ENCODE assay signal across 29 cellular contexts in the genomic region with DNA sequence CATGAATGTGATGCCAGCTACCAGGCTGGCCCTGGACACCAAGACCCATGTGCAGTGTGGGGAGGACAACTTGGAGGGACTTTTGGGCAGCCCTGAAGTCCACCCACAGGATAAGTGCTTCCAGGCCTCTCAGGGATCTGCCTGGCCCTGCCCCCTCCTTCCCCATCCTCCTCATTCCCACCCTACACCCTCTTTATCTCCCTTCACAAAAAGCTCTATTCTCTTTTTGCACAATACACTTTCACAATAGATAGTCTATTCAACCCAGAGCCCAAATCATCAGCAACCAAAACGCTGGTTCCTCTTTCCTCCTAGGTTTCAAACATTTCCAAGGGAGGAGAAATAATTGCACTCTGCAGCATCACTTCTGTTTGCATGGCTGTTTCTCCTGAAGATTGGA. TPM values are rescaled to one million over a fixed set of nuclear protein-coding genes. Genes with fewer than 3 reads are reported as not detected.
A peak's percentile ranks its signal among the peaks of the same experiment; 100 is the strongest.
DNase-seq lines count a peak whose midpoint lies in the region; ATAC-seq and TF ChIP-seq lines count a peak whose summit lies in the region.
"Had no signal": no experiment of that assay in that cellular context is flagged by ENCODE, and none has a peak within 500 bp of the region (broad histone marks: within the 10 kb centered on the region; RNA-seq: fewer than 3 reads in every experiment).

No MANE protein-coding gene starts in this region.

- no peaks in the 10 kb centered on the region for H3K27me3 ChIP-seq in BLaER1 treated with 17β-estradiol and CSF1 and Interleukin-3, amounts not matched to agents 10 nM and 100 nM
- H3K27me3 ChIP-seq in neutrophil (no peaks in the 10 kb centered on the region), mesendoderm (ENCODE audit: insufficient read depth, low read length, poor library complexity) (no peaks in the 10 kb centered on the region)
- H3K27me3 ChIP-seq: gastroesophageal sphincter, left lung had no signal

- peak; percentile 73 to 82 for DNase-seq in NOMO-1 (lab: John Stamatoyannopoulos, UW; ENCODE audit: unreplicated experiment in 2 of 2)
- DNase-seq in activated CD8-positive, alpha-beta T cell treated with anti-CD3 and anti-CD28 coated beads for 36 hours, result no peak
- DNase-seq in mesendoderm, result no peak
- DNase-seq in activated CD4-positive, alpha-beta memory T cell treated with anti-CD3 and anti-CD28 coated beads for 36 hours, result no peak
- DNase-seq in NCI-H446 treated with DMSO at 0.1 percent for 48 hours (lab: John Stamatoyannopoulos, UW), result no peak
- DNase-seq: activated CD4-positive, alpha-beta T cell treated with anti-CD3 and anti-CD28 coated beads, Interleukin-2, amount 50 U/mL, for 1 hour; activated naive CD4-positive, alpha-beta T cell treated with anti-CD3 and anti-CD28 coated beads, Interleukin-2, amount 10 ng/mL, durations not matched to agents 7 days and 5 days; DMS79 treated with DMSO at 0.1 percent for 48 hours; left lung; MG63; naive B cell; NCI-H146; NCI-H2107; NCI-H446; occipital lobe; PC-9; stimulated activated naive CD4-positive, alpha-beta T cell treated with Interleukin-2 at 50 U/mL for 16 hours; SW 1271; T-helper 9 cell had no signal

- no peak overlapping the region for H4K5ac ChIP-seq in mesendoderm (ENCODE audit: low read length)

- no peak for TF ChIP-seq CTCF in neutrophil (IDR thresholded peaks at IDR 0.05)
- TF ChIP-seq CTCF in activated CD8-positive, alpha-beta T cell treated with anti-CD3 and anti-CD28 coated beads for 36 hours (IDR thresholded peaks at IDR 0.05), result no peak

- no peak overlapping the region for H2BK5ac ChIP-seq in mesendoderm (ENCODE audit: low read length)

- no peak overlapping the region for H4K8ac ChIP-seq in mesendoderm (ENCODE audit: low read depth, low read length)

- POLR2A ChIA-PET in activated CD8-positive, alpha-beta T cell treated with anti-CD3 and anti-CD28 coated beads for 36 hours (lab: Charles Lee), result no interaction called here
- POLR2A ChIA-PET in activated CD4-positive, alpha-beta memory T cell treated with anti-CD3 and anti-CD28 coated beads for 36 hours (lab: Charles Lee), result no interaction called here

- H3K18ac ChIP-seq in mesendoderm (ENCODE audit: low read length), result no peak overlapping the region

- no peak overlapping the region for H2BK15ac ChIP-seq in mesendoderm (replicated peaks; ENCODE audit: low read depth)

- no peaks in the 10 kb centered on the region for H3K9me3 ChIP-seq in BLaER1 treated with 17β-estradiol and CSF1 and Interleukin-3, amounts not matched to agents 10 nM and 100 nM (replicated peaks in 1 of 11)
- H3K9me3 ChIP-seq in neutrophil, result no peaks in the 10 kb centered on the region
- H3K9me3 ChIP-seq: A549, gastroesophageal sphincter, left lung, MG63 had no signal

- no peak overlapping the region for H3K56ac ChIP-seq in mesendoderm (ENCODE audit: low read length)

- H3K36me3 Mint-ChIP-seq in activated CD8-positive, alpha-beta T cell treated with anti-CD3 and anti-CD28 coated beads for 36 hours (ENCODE audit: low read depth), result no peaks in the 10 kb centered on the region
- no peaks in the 10 kb centered on the region for H3K36me3 Mint-ChIP-seq in activated CD4-positive, alpha-beta memory T cell treated with anti-CD3 and anti-CD28 coated beads for 36 hours
- H3K36me3 Mint-ChIP-seq: activated naive CD4-positive, alpha-beta T cell treated with anti-CD3 and anti-CD28 coated beads, Interleukin-2, amount 10 ng/mL, durations not matched to agents 7 days and 5 days; naive B cell had no signal

- no peak overlapping the region for H3K23ac ChIP-seq in mesendoderm (ENCODE audit: low read length)

- H4K20me1 ChIP-seq in BLaER1 treated with 17β-estradiol and CSF1 and Interleukin-3, amounts not matched to agents 10 nM and 100 nM, result no peaks in the 10 kb centered on the region

- intact Hi-C loops in activated CD8-positive, alpha-beta T cell treated with anti-CD3 and anti-CD28 coated beads for 36 hours (cut with micrococcal nuclease), result no loop called here
- intact Hi-C loops in activated CD4-positive, alpha-beta memory T cell treated with anti-CD3 and anti-CD28 coated beads for 36 hours (cut with micrococcal nuclease), result no loop called here

- H3K4me1 Mint-ChIP-seq in activated CD8-positive, alpha-beta T cell treated with anti-CD3 and anti-CD28 coated beads for 36 hours (ENCODE audit: low read depth), result no peaks in the 10 kb centered on the region
- no peaks in the 10 kb centered on the region for H3K4me1 Mint-ChIP-seq in activated CD4-positive, alpha-beta memory T cell treated with anti-CD3 and anti-CD28 coated beads for 36 hours (ENCODE audit: low read depth)
- H3K4me1 Mint-ChIP-seq: activated naive CD4-positive, alpha-beta T cell treated with anti-CD3 and anti-CD28 coated beads, Interleukin-2, amount 10 ng/mL, durations not matched to agents 7 days and 5 days had no signal

- no peak overlapping the region for H2BK120ac ChIP-seq in mesendoderm (ENCODE audit: low read depth, low read length)

- H3K4ac ChIP-seq in mesendoderm (ENCODE audit: low read depth, low read length), result no peak overlapping the region

- H2AK5ac ChIP-seq in mesendoderm (ENCODE audit: low read length), result no peak overlapping the region

- no peaks in the 10 kb centered on the region for H3K9me3 Mint-ChIP-seq in activated CD8-positive, alpha-beta T cell treated with anti-CD3 and anti-CD28 coated beads for 36 hours
- no peaks in the 10 kb centered on the region for H3K9me3 Mint-ChIP-seq in activated CD4-positive, alpha-beta memory T cell treated with anti-CD3 and anti-CD28 coated beads for 36 hours
- H3K9me3 Mint-ChIP-seq: activated naive CD4-positive, alpha-beta T cell treated with anti-CD3 and anti-CD28 coated beads, Interleukin-2, amount 10 ng/mL, durations not matched to agents 7 days and 5 days; activated T-helper 1 cell treated with anti-CD3 and anti-CD28 coated beads, Interleukin-12 subunit alpha, Interleukin-12 subunit beta, Interleukin-2, Interleukin-4 antibody, amounts not matched to agents 30 ng/mL and 10 ng/mL and 1 ng/mL, durations not matched to agents 14 hours and 24 hours and 36 hours; dendritic cell treated with granulocyte-macrophage colony-stimulating factor and Interleukin-4, amounts not matched to agents 40 ng/mL and 50 ng/mL, for 4 days; naive B cell had no signal

- no CpG with 5 or more reads among the region's 1 CpG for WGBS in mesendoderm (ENCODE audit: extremely low coverage, insufficient coverage, low lambda C conversion rate)

- no peak overlapping the region for H3K27ac Mint-ChIP-seq in activated CD8-positive, alpha-beta T cell treated with anti-CD3 and anti-CD28 coated beads for 36 hours
- no peak overlapping the region for H3K27ac Mint-ChIP-seq in activated CD4-positive, alpha-beta memory T cell treated with anti-CD3 and anti-CD28 coated beads for 36 hours
- H3K27ac Mint-ChIP-seq: activated naive CD4-positive, alpha-beta T cell treated with anti-CD3 and anti-CD28 coated beads, Interleukin-2, amount 10 ng/mL, durations not matched to agents 7 days and 5 days; activated T-helper 1 cell treated with anti-CD3 and anti-CD28 coated beads, Interleukin-12 subunit alpha, Interleukin-12 subunit beta, Interleukin-2, Interleukin-4 antibody, amounts not matched to agents 30 ng/mL and 10 ng/mL and 1 ng/mL, durations not matched to agents 14 hours and 24 hours and 36 hours; dendritic cell treated with granulocyte-macrophage colony-stimulating factor and Interleukin-4, amounts not matched to agents 40 ng/mL and 50 ng/mL, for 4 days had no signal

- H3K79me1 ChIP-seq in mesendoderm (ENCODE audit: low read length), result no peaks in the 10 kb centered on the region

- H3K27me3 Mint-ChIP-seq in activated CD8-positive, alpha-beta T cell treated with anti-CD3 and anti-CD28 coated beads for 36 hours, result no peaks in the 10 kb centered on the region
- H3K27me3 Mint-ChIP-seq in activated CD4-positive, alpha-beta memory T cell treated with anti-CD3 and anti-CD28 coated beads for 36 hours, result no peaks in the 10 kb centered on the region
- H3K27me3 Mint-ChIP-seq: dendritic cell treated with granulocyte-macrophage colony-stimulating factor and Interleukin-4, amounts not matched to agents 40 ng/mL and 50 ng/mL, for 4 days; naive B cell had no signal

- peaks cover 3 to 35% (median 14%) of the 10 kb centered on the region in 10 experiments; a peak in 18 of 20 replicates for H3K4me1 ChIP-seq in BLaER1 treated with 17β-estradiol and CSF1 and Interleukin-3, amounts not matched to agents 10 nM and 100 nM
- H3K4me1 ChIP-seq in neutrophil (ENCODE audit: control insufficient read depth in 1 of 2, insufficient read depth in 1 of 2, low read depth in 1 of 2, low read length in 1 of 2), result peaks cover 13 to 15% of the 10 kb centered on the region in 2 experiments
- H3K4me1 ChIP-seq in mesendoderm (ENCODE audit: control insufficient read depth, low read depth, low read length), result peaks cover 7% of the 10 kb centered on the region
- H3K4me1 ChIP-seq: gastroesophageal sphincter had no signal

- no peak overlapping the region for H3K4me3 Mint-ChIP-seq in activated CD8-positive, alpha-beta T cell treated with anti-CD3 and anti-CD28 coated beads for 36 hours
- H3K4me3 Mint-ChIP-seq in activated CD4-positive, alpha-beta memory T cell treated with anti-CD3 and anti-CD28 coated beads for 36 hours, result no peak overlapping the region
- H3K4me3 Mint-ChIP-seq: activated naive CD4-positive, alpha-beta T cell treated with anti-CD3 and anti-CD28 coated beads, Interleukin-2, amount 10 ng/mL, durations not matched to agents 7 days and 5 days; activated T-helper 1 cell treated with anti-CD3 and anti-CD28 coated beads, Interleukin-12 subunit alpha, Interleukin-12 subunit beta, Interleukin-2, Interleukin-4 antibody, amounts not matched to agents 30 ng/mL and 10 ng/mL and 1 ng/mL, durations not matched to agents 14 hours and 24 hours and 36 hours; dendritic cell treated with granulocyte-macrophage colony-stimulating factor and Interleukin-4, amounts not matched to agents 40 ng/mL and 50 ng/mL, for 4 days; naive B cell had no signal

- H3K27ac ChIP-seq in BLaER1 treated with 17β-estradiol and CSF1 and Interleukin-3, amounts not matched to agents 10 nM and 100 nM, result peak overlapping the region in 3 of 11 experiments; percentile 39 to 68 (median 57); a peak in 5 of 22 replicates
- H3K27ac ChIP-seq in angular gyrus (ENCODE audit: low read depth, low read length) (peak overlapping the region; percentile 90), neutrophil (peak overlapping the region; percentile 76), mesendoderm (ENCODE audit: low read depth, low read length) (no peak overlapping the region)
- H3K27ac ChIP-seq: A549, gastroesophageal sphincter, left lung, PC-9 had no signal

- H3K36me3 ChIP-seq in BLaER1 treated with 17β-estradiol and CSF1 and Interleukin-3, amounts not matched to agents 10 nM and 100 nM, result no peaks in the 10 kb centered on the region
- H3K36me3 ChIP-seq in neutrophil (no peaks in the 10 kb centered on the region), mesendoderm (ENCODE audit: control insufficient read depth, insufficient read depth, low read length) (no peaks in the 10 kb centered on the region)
- H3K36me3 ChIP-seq: gastroesophageal sphincter, left lung, MG63 had no signal

- no peaks in the 10 kb centered on the region for H3K79me2 ChIP-seq in mesendoderm (ENCODE audit: control insufficient read depth, insufficient read depth, low read length)

- H3K4me2 ChIP-seq in BLaER1 treated with 17β-estradiol and CSF1 and Interleukin-3, amounts not matched to agents 10 nM and 100 nM, result peak overlapping the region in 6 of 11 experiments; percentile 11 to 66 (median 50); a peak in 11 of 22 replicates
- H3K4me2 ChIP-seq in mesendoderm (ENCODE audit: low read length), result no peak overlapping the region
- H3K4me2 ChIP-seq: A549, PC-9 had no signal

- H3K9ac ChIP-seq in BLaER1 treated with 17β-estradiol and CSF1 and Interleukin-3, amounts not matched to agents 10 nM and 100 nM, result 0 out of 22 replicates have a peak overlapping the region, but pooled peaks of 1 of the 11 experiments have one; percentile 31
- H3K9ac ChIP-seq in mesendoderm (ENCODE audit: low read length), result no peak overlapping the region

- H3K4me3 ChIP-seq in BLaER1 treated with 17β-estradiol and CSF1 and Interleukin-3, amounts not matched to agents 10 nM and 100 nM, result no peak overlapping the region
- no peak overlapping the region for H3K4me3 ChIP-seq in neutrophil (ENCODE audit: low read depth in 1 of 2, low read length in 1 of 2)
- no peak overlapping the region for H3K4me3 ChIP-seq in mesendoderm (ENCODE audit: low read length)
- H3K4me3 ChIP-seq: A549, gastroesophageal sphincter, K562, left lung, MG63, PC-9 had no signal

- CTCF ChIA-PET in activated CD8-positive, alpha-beta T cell treated with anti-CD3 and anti-CD28 coated beads for 36 hours (lab: Charles Lee), result no interaction called here
- CTCF ChIA-PET in activated CD4-positive, alpha-beta memory T cell treated with anti-CD3 and anti-CD28 coated beads for 36 hours (lab: Charles Lee), result interaction anchor here (1.2 kb wide), 1 partner anchor 94 kb away, joined by 3 read pairs; no protein-coding TSS in a partner anchor

- no peak for ATAC-seq in activated CD8-positive, alpha-beta T cell treated with anti-CD3 and anti-CD28 coated beads for 36 hours
- ATAC-seq: A549, gastroesophageal sphincter, HCT116, K562, left lung, Right ventricle myocardium inferior had no signal

RNA-seq across cellular contexts. Expression of a gene that starts 7.8 kb away (rescaled TPM):
- total RNA-seq in activated CD8-positive, alpha-beta T cell treated with anti-CD3 and anti-CD28 coated beads for 36 hours, result 10 to 100 TPM; 15.2 to 17.2 TPM
- 51.0 TPM for polyA plus RNA-seq in mesendoderm (2013, experiment 1 of 2)
- 54.6 TPM for polyA plus RNA-seq in mesendoderm (2013, experiment 2 of 2)
- total RNA-seq in activated CD4-positive, alpha-beta memory T cell treated with anti-CD3 and anti-CD28 coated beads for 36 hours, result 10 to 100 TPM; 27.0 to 28.5 TPM

Comparison
In these comparisons a context has a peak if more than half of its experiments do, and no peak if none do; other contexts are left out.
1. DNase-seq: peak in NOMO-1 (2 of 2); none in activated CD8-positive, alpha-beta T cell treated with anti-CD3 and anti-CD28 coated beads for 36 hours (single experiment), mesendoderm (single experiment), activated CD4-positive, alpha-beta memory T cell treated with anti-CD3 and anti-CD28 coated beads for 36 hours (single experiment) and NCI-H446 treated with DMSO at 0.1 percent for 48 hours (single experiment).